Comparison of ENCODE assay signal across 21 cellular contexts in the genomic region with DNA sequence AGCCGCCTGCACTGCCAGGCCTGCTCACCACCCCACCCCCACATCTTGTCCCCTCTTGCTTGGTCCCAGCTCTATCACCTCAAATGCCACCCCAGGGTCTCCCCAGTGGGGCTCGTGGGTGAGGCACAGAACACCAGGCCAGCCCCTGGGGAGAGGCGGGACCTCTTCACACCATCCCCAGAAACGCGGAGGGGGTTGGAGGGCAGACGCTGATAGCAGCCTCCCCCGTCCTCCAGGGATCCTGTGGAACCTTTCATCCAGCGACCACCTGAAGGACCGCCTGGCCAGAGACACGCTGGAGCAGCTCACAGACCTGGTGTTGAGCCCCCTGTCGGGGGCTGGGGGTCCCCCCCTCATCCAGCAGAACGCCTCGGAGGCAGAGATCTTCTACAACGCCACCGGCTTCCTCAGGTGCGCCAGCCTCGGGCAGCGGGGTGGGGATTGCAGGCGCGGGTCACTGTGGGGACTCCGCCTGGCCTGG. TPM values are rescaled to one million over a fixed set of nuclear protein-coding genes. Genes with fewer than 3 reads are reported as not detected.
DNase-seq lines count a peak whose midpoint lies in the region; ATAC-seq, FAIRE-seq and TF ChIP-seq lines count a peak whose summit lies in the region.
"Had no signal": no experiment of that assay in that cellular context is flagged by ENCODE, and none has a peak within 500 bp of the region (broad histone marks: within the 10 kb centered on the region; RNA-seq: fewer than 3 reads in every experiment).

No MANE protein-coding gene starts in this region.

- no peak overlapping the region for H3K27ac ChIP-seq in spleen
- H3K27ac ChIP-seq: BLaER1, RWPE1, SJSA1 had no signal

- no peak overlapping the region for H3K4me3 ChIP-seq in spleen
- H3K4me3 ChIP-seq: BLaER1, SJSA1 had no signal

- ATAC-seq in activated naive CD8-positive, alpha-beta T cell treated with anti-CD3 and anti-CD28 coated beads, Interleukin-2, amount 50 U/mL, for 24 hours = no peak
- ATAC-seq in activated T-helper 17 cell treated with anti-CD3 and anti-CD28 coated beads, Interleukin-2, amount 50 U/mL, for 72 hours (replicated peaks) = peak; percentile 11
- ATAC-seq: CD8-positive, alpha-beta T cell had no signal

- intact Hi-C loops in Calu3 (cut with micrococcal nuclease; ENCODE audit: unreplicated experiment) = no loop called here
- intact Hi-C loops in spleen (cut with DNase I; ENCODE audit: low total_unique reads) = no loop called here

- CTCF ChIA-PET in Calu3 (lab: Charles Lee) = no interaction called here

- H3K4me1 Mint-ChIP-seq in activated naive CD8-positive, alpha-beta T cell treated with anti-CD3 and anti-CD28 coated beads, Interleukin-2, amount 50 U/mL, for 24 hours = no peaks in the 10 kb centered on the region
- no peaks in the 10 kb centered on the region for H3K4me1 Mint-ChIP-seq in activated naive CD8-positive, alpha-beta T cell treated with anti-CD3 and anti-CD28 coated beads for 36 hours
- peaks cover 8% of the 10 kb centered on the region for H3K4me1 Mint-ChIP-seq in Calu3 (ENCODE audit: low read depth, unreplicated experiment)
- H3K4me1 Mint-ChIP-seq in activated T-helper 17 cell treated with anti-CD3 and anti-CD28 coated beads, Interleukin-2, amount 50 U/mL, for 72 hours = no peaks in the 10 kb centered on the region

- no peaks in the 10 kb centered on the region for H3K36me3 ChIP-seq in spleen
- H3K36me3 ChIP-seq: BLaER1, SJSA1 had no signal

- no TSS peak for BruUV-seq in Calu3 (replicated peaks; lab: Mats Ljungman, UMichigan)

- TF ChIP-seq CTCF in Calu3 (IDR thresholded peaks at IDR 0.05; ENCODE audit: unreplicated experiment) (no peak), spleen (IDR thresholded peaks at IDR 0.05 in 8 of 11, conservative IDR thresholded peaks at IDR 0.05 in 3 of 11) (no peak)

- no peak for FAIRE-seq in RCC 7860 (lab: Jason Lieb, UNC)
- FAIRE-seq: H1 had no signal

- no peaks in the 10 kb centered on the region for H3K9me3 ChIP-seq in spleen
- H3K9me3 ChIP-seq: SJSA1 had no signal

- H3K9me3 Mint-ChIP-seq in activated naive CD8-positive, alpha-beta T cell treated with anti-CD3 and anti-CD28 coated beads, Interleukin-2, amount 50 U/mL, for 24 hours = no peaks in the 10 kb centered on the region
- no peaks in the 10 kb centered on the region for H3K9me3 Mint-ChIP-seq in activated naive CD8-positive, alpha-beta T cell treated with anti-CD3 and anti-CD28 coated beads for 36 hours
- no peaks in the 10 kb centered on the region for H3K9me3 Mint-ChIP-seq in Calu3 (ENCODE audit: low read depth, unreplicated experiment)
- no peaks in the 10 kb centered on the region for H3K9me3 Mint-ChIP-seq in activated T-helper 17 cell treated with anti-CD3 and anti-CD28 coated beads, Interleukin-2, amount 50 U/mL, for 72 hours
- H3K9me3 Mint-ChIP-seq: CD8-positive, alpha-beta T cell had no signal

- no peaks in the 10 kb centered on the region for H3K36me3 Mint-ChIP-seq in activated naive CD8-positive, alpha-beta T cell treated with anti-CD3 and anti-CD28 coated beads, Interleukin-2, amount 50 U/mL, for 24 hours (ENCODE audit: low read depth)
- H3K36me3 Mint-ChIP-seq in activated naive CD8-positive, alpha-beta T cell treated with anti-CD3 and anti-CD28 coated beads for 36 hours = peaks cover 3% of the 10 kb centered on the region
- peaks cover 62% of the 10 kb centered on the region for H3K36me3 Mint-ChIP-seq in Calu3 (ENCODE audit: insufficient read depth, unreplicated experiment)
- H3K36me3 Mint-ChIP-seq in activated T-helper 17 cell treated with anti-CD3 and anti-CD28 coated beads, Interleukin-2, amount 50 U/mL, for 72 hours (ENCODE audit: low read depth) = no peaks in the 10 kb centered on the region
- H3K36me3 Mint-ChIP-seq: CD8-positive, alpha-beta T cell had no signal

- peaks cover 0 to 51% (median 21%) of the 10 kb centered on the region in 7 donors for H3K27me3 ChIP-seq in spleen (replicated peaks in 1 of 7)

- H3K27ac Mint-ChIP-seq in activated naive CD8-positive, alpha-beta T cell treated with anti-CD3 and anti-CD28 coated beads, Interleukin-2, amount 50 U/mL, for 24 hours = peak overlapping the region; percentile 46
- no peak overlapping the region for H3K27ac Mint-ChIP-seq in activated naive CD8-positive, alpha-beta T cell treated with anti-CD3 and anti-CD28 coated beads for 36 hours
- peak overlapping the region; percentile 27 for H3K27ac Mint-ChIP-seq in Calu3 (ENCODE audit: unreplicated experiment)
- H3K27ac Mint-ChIP-seq in activated T-helper 17 cell treated with anti-CD3 and anti-CD28 coated beads, Interleukin-2, amount 50 U/mL, for 72 hours = no peak overlapping the region
- H3K27ac Mint-ChIP-seq: CD8-positive, alpha-beta T cell had no signal

- H3K4me1 ChIP-seq in spleen = peaks cover under 1 to 23% (median 14%) of the 10 kb centered on the region in 6 donors

- H3K4me3 Mint-ChIP-seq in activated naive CD8-positive, alpha-beta T cell treated with anti-CD3 and anti-CD28 coated beads, Interleukin-2, amount 50 U/mL, for 24 hours = no peak overlapping the region
- H3K4me3 Mint-ChIP-seq in activated naive CD8-positive, alpha-beta T cell treated with anti-CD3 and anti-CD28 coated beads for 36 hours = no peak overlapping the region
- H3K4me3 Mint-ChIP-seq in Calu3 (ENCODE audit: low read depth, unreplicated experiment) = no peak overlapping the region
- no peak overlapping the region for H3K4me3 Mint-ChIP-seq in activated T-helper 17 cell treated with anti-CD3 and anti-CD28 coated beads, Interleukin-2, amount 50 U/mL, for 72 hours
- H3K4me3 Mint-ChIP-seq: CD8-positive, alpha-beta T cell had no signal

- no peak for TF ChIP-seq POLR2A in spleen (IDR thresholded peaks at IDR 0.05)

- 29 to 87% (median 53%) methylated on average over 7 to 21 of the region's 21 CpGs for WGBS in spleen, 5 donors

- no peak for DNase-seq in activated naive CD8-positive, alpha-beta T cell treated with anti-CD3 and anti-CD28 coated beads, Interleukin-2, amount 50 U/mL, for 24 hours
- DNase-seq in activated naive CD8-positive, alpha-beta T cell treated with anti-CD3 and anti-CD28 coated beads for 36 hours = no peak
- DNase-seq in Calu3 (no peak), spleen (peak; percentile 67), RCC 7860 (ENCODE audit: low spot score) (no peak), NCI-H2107 (lab: John Stamatoyannopoulos, UW) (no peak)
- DNase-seq: CD8-positive, alpha-beta T cell; DMS79; KBM-7; MV-4-11; NCI-H1694 treated with DMSO at 0.1 percent for 48 hours; NCI-H226; NCI-H524; NCI-H82; OCI-M1 had no signal

- H3K27me3 Mint-ChIP-seq in activated naive CD8-positive, alpha-beta T cell treated with anti-CD3 and anti-CD28 coated beads, Interleukin-2, amount 50 U/mL, for 24 hours = no peaks in the 10 kb centered on the region
- no peaks in the 10 kb centered on the region for H3K27me3 Mint-ChIP-seq in activated naive CD8-positive, alpha-beta T cell treated with anti-CD3 and anti-CD28 coated beads for 36 hours
- no peaks in the 10 kb centered on the region for H3K27me3 Mint-ChIP-seq in Calu3 (ENCODE audit: unreplicated experiment)
- H3K27me3 Mint-ChIP-seq in activated T-helper 17 cell treated with anti-CD3 and anti-CD28 coated beads, Interleukin-2, amount 50 U/mL, for 72 hours = no peaks in the 10 kb centered on the region

RNA-seq across cellular contexts. Expression of gene PKP3, which starts 5.8 kb away (rescaled TPM):
- not detected for total RNA-seq in activated naive CD8-positive, alpha-beta T cell treated with anti-CD3 and anti-CD28 coated beads for 36 hours
- total RNA-seq in Calu3 (2022) (128 and 154 TPM in 2 replicates), spleen (1 to 10 TPM in 1 of 7 donors, under 1 TPM in 2, not detected in 4; 0.40 to 2.8 (median 0.59) TPM)
- not detected for total RNA-seq in activated T-helper 17 cell treated with anti-CD3 and anti-CD28 coated beads, Interleukin-2, amount 50 U/mL, for 72 hours
- under 1 TPM; 0.09 to 0.48 (median 0.21) TPM for polyA plus RNA-seq in spleen

RNA-seq across cellular contexts. Expression of gene SIGIRR, which starts 15.0 kb away (rescaled TPM):
- 10 to 100 TPM; 26.4 to 27.2 TPM for total RNA-seq in activated naive CD8-positive, alpha-beta T cell treated with anti-CD3 and anti-CD28 coated beads for 36 hours
- 76.3 and 83.6 TPM in 2 replicates for total RNA-seq in Calu3 (2022)
- 10 to 100 TPM; 49.5 to 55.7 TPM for total RNA-seq in activated T-helper 17 cell treated with anti-CD3 and anti-CD28 coated beads, Interleukin-2, amount 50 U/mL, for 72 hours
- 100 to 1,000 TPM in 2 of 7 donors, 10 to 100 TPM in 5; 67.9 to 118 (median 90.9) TPM for total RNA-seq in spleen
- polyA plus RNA-seq in spleen = 100 to 1,000 TPM in 2 of 3 donors, 10 to 100 TPM in 1; 95.9 to 194 (median 161) TPM

RNA-seq across cellular contexts. Expression of gene B4GALNT4, which starts 30.5 kb away (rescaled TPM):
- 1 to 10 TPM; 1.1 to 1.9 TPM for total RNA-seq in activated naive CD8-positive, alpha-beta T cell treated with anti-CD3 and anti-CD28 coated beads for 36 hours
- total RNA-seq in Calu3 (2022) = 1.9 and 4.6 TPM in 2 replicates
- 1 to 10 TPM; 1.4 to 9.4 TPM for total RNA-seq in activated T-helper 17 cell treated with anti-CD3 and anti-CD28 coated beads, Interleukin-2, amount 50 U/mL, for 72 hours
- 1 to 10 TPM in 1 of 7 donors, under 1 TPM in 4, not detected in 2; 0.17 to 1.1 (median 0.67) TPM for total RNA-seq in spleen
- 1 to 10 TPM; 1.6 to 5.2 (median 3.5) TPM for polyA plus RNA-seq in spleen
- total RNA-seq: SJSA1 had no signal

RNA-seq across cellular contexts. Expression of gene ANO9, which starts 42.0 kb away (rescaled TPM):
- total RNA-seq in activated naive CD8-positive, alpha-beta T cell treated with anti-CD3 and anti-CD28 coated beads for 36 hours = 10 to 100 TPM; 22.2 to 22.9 TPM
- total RNA-seq in Calu3 (2022) = 27.2 and 32.2 TPM in 2 replicates
- 100 to 1,000 TPM in 1 of 2 donors, 10 to 100 TPM in 1; 36.0 to 119 TPM for total RNA-seq in activated T-helper 17 cell treated with anti-CD3 and anti-CD28 coated beads, Interleukin-2, amount 50 U/mL, for 72 hours
- 10 to 100 TPM; 10.2 to 34.5 (median 25.9) TPM for total RNA-seq in spleen
- polyA plus RNA-seq in spleen = 10 to 100 TPM; 32.7 to 53.8 (median 50.3) TPM
- total RNA-seq: A172, SJSA1 had no signal

RNA-seq across cellular contexts. Expression of gene PTDSS2, which starts 50.3 kb away (rescaled TPM):
- 10 to 100 TPM; 17.3 to 18.2 TPM for total RNA-seq in activated naive CD8-positive, alpha-beta T cell treated with anti-CD3 and anti-CD28 coated beads for 36 hours
- total RNA-seq in Calu3 (2022) (25.1 and 30.4 TPM in 2 replicates), spleen (10 to 100 TPM; 24.6 to 40.7 (median 29.4) TPM)
- 10 to 100 TPM; 24.1 to 28.0 TPM for total RNA-seq in activated T-helper 17 cell treated with anti-CD3 and anti-CD28 coated beads, Interleukin-2, amount 50 U/mL, for 72 hours
- polyA plus RNA-seq in spleen = 10 to 100 TPM; 11.0 to 26.6 (median 14.9) TPM

Comparison
In these comparisons a context has a peak if more than half of its experiments do, and no peak if none do; other contexts are left out.
1. H3K27ac Mint-ChIP-seq: peak in activated naive CD8-positive, alpha-beta T cell treated with anti-CD3 and anti-CD28 coated beads, Interleukin-2, amount 50 U/mL, for 24 hours (single experiment) and Calu3 (single experiment); none in activated naive CD8-positive, alpha-beta T cell treated with anti-CD3 and anti-CD28 coated beads for 36 hours (single experiment) and activated T-helper 17 cell treated with anti-CD3 and anti-CD28 coated beads, Interleukin-2, amount 50 U/mL, for 72 hours (single experiment).
2. RNA of gene PKP3, which starts 5.8 kb away (total RNA-seq): 128 to 154 TPM in Calu3; 0.40 to 2.8 TPM in spleen, not detected in activated T-helper 17 cell treated with anti-CD3 and anti-CD28 coated beads, Interleukin-2, amount 50 U/mL, for 72 hours and not detected in activated naive CD8-positive, alpha-beta T cell treated with anti-CD3 and anti-CD28 coated beads for 36 hours; every median in the first group is over 10 times any median in the second.